Comparison of ENCODE assay signal across 8 cellular contexts in genomic region chr16:89720859-89721643, GRCh38.
DNase-seq lines count a peak whose midpoint lies in the region; ATAC-seq lines count a peak whose summit lies in the region.

A gene with protein sequence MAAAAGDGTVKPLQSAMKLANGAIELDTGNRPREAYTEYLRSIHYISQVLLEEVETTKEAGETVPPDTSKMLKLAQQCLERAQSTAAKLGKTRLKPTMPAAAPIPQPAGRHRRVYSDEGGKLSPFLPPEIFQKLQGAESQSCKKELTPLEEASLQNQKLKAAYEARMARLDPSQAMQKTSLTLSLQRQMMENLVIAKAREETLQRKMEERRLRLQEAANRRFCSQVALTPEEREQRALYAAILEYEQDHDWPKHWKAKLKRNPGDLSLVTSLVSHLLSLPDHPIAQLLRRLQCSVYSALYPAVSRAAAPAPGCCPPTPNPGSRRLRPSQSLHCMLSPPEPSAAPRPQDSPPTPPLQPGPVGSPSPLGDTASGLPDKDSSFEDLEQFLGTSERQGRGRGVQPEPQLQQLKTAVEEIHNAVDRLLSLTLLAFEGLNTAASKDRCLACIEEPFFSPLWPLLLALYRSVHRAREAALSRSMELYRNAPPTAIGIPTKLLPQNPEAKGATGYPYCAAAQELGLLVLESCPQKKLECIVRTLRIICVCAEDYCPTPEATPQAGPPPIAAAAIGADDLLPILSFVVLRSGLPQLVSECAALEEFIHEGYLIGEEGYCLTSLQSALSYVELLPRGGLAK (minus strand): TSS chr16:89720898. CDS start chr16:89720861, 37 bp downstream.
A gene with protein sequence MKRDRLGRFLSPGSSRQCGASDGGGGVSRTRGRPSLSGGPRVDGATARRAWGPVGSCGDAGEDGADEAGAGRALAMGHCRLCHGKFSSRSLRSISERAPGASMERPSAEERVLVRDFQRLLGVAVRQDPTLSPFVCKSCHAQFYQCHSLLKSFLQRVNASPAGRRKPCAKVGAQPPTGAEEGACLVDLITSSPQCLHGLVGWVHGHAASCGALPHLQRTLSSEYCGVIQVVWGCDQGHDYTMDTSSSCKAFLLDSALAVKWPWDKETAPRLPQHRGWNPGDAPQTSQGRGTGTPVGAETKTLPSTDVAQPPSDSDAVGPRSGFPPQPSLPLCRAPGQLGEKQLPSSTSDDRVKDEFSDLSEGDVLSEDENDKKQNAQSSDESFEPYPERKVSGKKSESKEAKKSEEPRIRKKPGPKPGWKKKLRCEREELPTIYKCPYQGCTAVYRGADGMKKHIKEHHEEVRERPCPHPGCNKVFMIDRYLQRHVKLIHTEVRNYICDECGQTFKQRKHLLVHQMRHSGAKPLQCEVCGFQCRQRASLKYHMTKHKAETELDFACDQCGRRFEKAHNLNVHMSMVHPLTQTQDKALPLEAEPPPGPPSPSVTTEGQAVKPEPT (plus strand): TSS chr16:89721537. CDS start chr16:89721641, 104 bp downstream.

- peaks cover 49% of the 10 kb centered on the region for H3K36me3 ChIP-seq in NT2/D1 (ENCODE audit: insufficient read depth, insufficient read length, low read length)

- DNase-seq in AG20443 (ENCODE audit: low spot score) (peak; percentile 92), NT2/D1 (ENCODE audit: low read depth, low spot score) (peak; percentile 56), epidermal melanocyte (ENCODE audit: insufficient read length, low spot score) (peak; percentile 52), middle frontal gyrus (ENCODE audit: extremely low spot score, low spot score) (peak; percentile 61)
- DNase-seq in activated CD8-positive, alpha-beta memory T cell treated with anti-CD3 and anti-CD28 coated beads, Interleukin-2, amount 50 U/mL, for 4 hours = peak; percentile 89
- DNase-seq in stimulated activated CD8-positive, alpha-beta memory T cell treated with anti-CD3 and anti-CD28 coated beads, Interleukin-2, amount 100 ng/mL, for 48 hours (ENCODE audit: low read depth in 2 of 2) = peak; percentile 77 to 83

- peak; percentile 58 for ATAC-seq in GM19035 (IDR thresholded peaks at IDR 0.05; ENCODE audit: unreplicated experiment)
- peak; percentile 58 for ATAC-seq in HG03354 (IDR thresholded peaks at IDR 0.05; ENCODE audit: poor library complexity, severe bottlenecking, unreplicated experiment)

- H3K9me3 ChIP-seq in NT2/D1 (ENCODE audit: insufficient read depth, low read length) = no peaks in the 10 kb centered on the region

- peaks cover 30% of the 10 kb centered on the region for H3K4me1 ChIP-seq in NT2/D1 (ENCODE audit: insufficient read depth, insufficient read length)

- peak within 1 kb of the TSS; percentile 76 for H3K4me3 ChIP-seq in NT2/D1 (ENCODE audit: insufficient read length, low read depth)

- H3K9ac ChIP-seq in NT2/D1 (ENCODE audit: insufficient read length, low read depth) = peak within 1 kb of the TSS; percentile 90

- H3K27me3 ChIP-seq in NT2/D1 (ENCODE audit: insufficient read depth, insufficient read length) = peaks cover 47% of the 10 kb centered on the region

Comparison
In these comparisons a context has a peak if more than half of its experiments do, and no peak if none do; other contexts are left out.
1. Peak in every context shown above with its lines: DNase-seq, ATAC-seq and H3K4me3 ChIP-seq.